Comparison of ENCODE assay signal across 8 cellular contexts in the genomic region with DNA sequence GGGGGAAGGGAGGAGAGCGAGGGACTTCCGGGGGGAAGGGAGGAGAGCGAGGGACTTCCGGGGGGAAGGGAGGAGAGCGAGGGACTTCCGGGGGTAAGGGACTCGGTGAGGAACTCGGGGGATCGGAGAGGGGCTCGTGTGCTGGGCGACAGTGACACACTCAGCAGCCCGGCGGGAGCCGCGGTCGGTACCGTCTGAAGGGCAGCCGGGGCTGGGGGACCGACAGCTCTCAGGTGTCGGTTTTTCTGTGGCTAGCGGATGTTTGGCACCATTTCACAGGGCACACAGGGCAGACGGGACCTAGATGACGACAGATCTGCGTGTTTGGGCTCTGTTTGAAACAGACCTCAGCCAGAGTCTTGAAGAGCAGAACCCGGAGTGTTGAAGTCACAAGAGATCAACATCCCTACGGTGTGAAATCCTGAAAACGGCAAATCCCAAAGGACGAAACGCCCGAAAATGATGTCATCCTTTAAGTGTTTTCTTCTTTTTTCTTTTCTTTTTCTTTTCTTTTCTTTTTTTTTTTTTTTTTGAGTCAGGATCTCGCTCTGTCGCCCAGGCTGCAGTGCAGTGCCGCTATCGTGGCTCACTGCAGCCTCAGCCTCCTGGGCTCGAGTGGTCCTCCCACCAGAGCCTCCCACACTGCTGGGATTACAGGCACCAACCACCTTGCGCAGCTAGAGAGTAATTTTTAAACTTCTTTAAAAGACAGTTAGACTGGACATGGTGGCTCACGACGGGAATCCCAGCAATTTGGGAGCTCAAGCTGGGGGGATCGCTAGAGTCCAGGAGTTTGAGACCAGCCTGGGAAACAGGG. TPM values are rescaled to one million over a fixed set of nuclear protein-coding genes. Genes with fewer than 3 reads are reported as not detected.
A peak's percentile ranks its signal among the peaks of the same experiment; 100 is the strongest.
DNase-seq lines count a peak whose midpoint lies in the region; ATAC-seq and TF ChIP-seq lines count a peak whose summit lies in the region.

No MANE protein-coding gene starts in this region.

- H4K20me1 ChIP-seq in DOHH2 (ENCODE audit: control insufficient read depth, insufficient read depth, low read depth, low read length) = no peaks in the 10 kb centered on the region

- H3K36me3 Mint-ChIP-seq in T-helper 17 cell (ENCODE audit: low read depth) = no peaks in the 10 kb centered on the region

- H3K4me3 ChIP-seq in DOHH2 (ENCODE audit: low read length) = peak overlapping the region; percentile 100
- H3K4me3 ChIP-seq in MG63 = peak overlapping the region; percentile 75
- H3K4me3 ChIP-seq in right cardiac atrium (ENCODE audit: low read length) = peak overlapping the region; percentile 45
- H3K4me3 ChIP-seq in rectal smooth muscle tissue (ENCODE audit: low read length) = peak overlapping the region; percentile 89
- peak overlapping the region; percentile 87 to 88 for H3K4me3 ChIP-seq in uterus

- H3K4me1 ChIP-seq in DOHH2 (ENCODE audit: control insufficient read depth, low read length) (peaks cover 21% of the 10 kb centered on the region), right cardiac atrium (ENCODE audit: control insufficient read depth, insufficient read depth, low read length) (no peaks in the 10 kb centered on the region), rectal smooth muscle tissue (ENCODE audit: control insufficient read depth, insufficient read depth, low read length) (peaks cover under 1% of the 10 kb centered on the region), uterus (peaks cover 0 to under 1% of the 10 kb centered on the region in 2 donors)

- peaks cover 12% of the 10 kb centered on the region for H3K79me2 ChIP-seq in DOHH2 (ENCODE audit: control insufficient read depth, low read length)

- TF ChIP-seq CTCF in DOHH2 (IDR thresholded peaks at IDR 0.05; ENCODE audit: low read depth, low read length, poor library complexity, severe bottlenecking) (no peak), uterus (IDR thresholded peaks at IDR 0.05) (no peak)

- peak overlapping the region; percentile 86 for H3K27ac ChIP-seq in DOHH2 (ENCODE audit: low read depth, low read length)
- peak overlapping the region; percentile 73 for H3K27ac ChIP-seq in right cardiac atrium (ENCODE audit: low read length)
- H3K27ac ChIP-seq in rectal smooth muscle tissue (ENCODE audit: low read depth, low read length) = peak overlapping the region; percentile 91
- peak overlapping the region; percentile 86 to 99 for H3K27ac ChIP-seq in uterus

- no peaks in the 10 kb centered on the region for H3K27me3 ChIP-seq in DOHH2 (ENCODE audit: control insufficient read depth, low read length)
- H3K27me3 ChIP-seq in MG63 = no peaks in the 10 kb centered on the region
- H3K27me3 ChIP-seq in right cardiac atrium (ENCODE audit: control insufficient read depth, insufficient read depth) = no peaks in the 10 kb centered on the region
- no peaks in the 10 kb centered on the region for H3K27me3 ChIP-seq in rectal smooth muscle tissue (ENCODE audit: control insufficient read depth, insufficient read depth, low read length)
- no peaks in the 10 kb centered on the region for H3K27me3 ChIP-seq in uterus

- WGBS in right cardiac atrium = 5% methylated on average over 38 of the region's 39 CpGs

- peaks cover 8% of the 10 kb centered on the region for H3F3A ChIP-seq in DOHH2 (ENCODE audit: control insufficient read depth, insufficient read depth)

- H3K36me3 ChIP-seq in DOHH2 (ENCODE audit: control insufficient read depth, low read length) = peaks cover 3% of the 10 kb centered on the region; the same call in 1 of the 2 replicates
- H3K36me3 ChIP-seq in MG63 = no peaks in the 10 kb centered on the region
- no peaks in the 10 kb centered on the region for H3K36me3 ChIP-seq in rectal smooth muscle tissue (ENCODE audit: control insufficient read depth, insufficient read depth, low read length)
- no peaks in the 10 kb centered on the region for H3K36me3 ChIP-seq in uterus

- ATAC-seq in GM21717 (IDR thresholded peaks at IDR 0.05; ENCODE audit: unreplicated experiment) = peak; percentile 54
- ATAC-seq in T-helper 17 cell = peak; percentile 84
- peak; percentile 79 to 81 for ATAC-seq in right cardiac atrium

- intact Hi-C loops in right cardiac atrium (cut with DNase I) (no loop called here), uterus (cut with DNase I; ENCODE audit: low total_unique reads) (no loop called here)

- H3K4me3 Mint-ChIP-seq in T-helper 17 cell = peak overlapping the region; percentile 91

- peaks cover 4% of the 10 kb centered on the region; the same call in 1 of the 2 replicates for H3K9me3 ChIP-seq in DOHH2 (ENCODE audit: control insufficient read depth, insufficient read depth, low read length)
- H3K9me3 ChIP-seq in MG63 = no peaks in the 10 kb centered on the region
- no peaks in the 10 kb centered on the region for H3K9me3 ChIP-seq in T-helper 17 cell (ENCODE audit: control insufficient read depth, low read length, poor library complexity, severe bottlenecking)
- H3K9me3 ChIP-seq in right cardiac atrium (ENCODE audit: control insufficient read depth, low read length) = no peaks in the 10 kb centered on the region
- H3K9me3 ChIP-seq in uterus = no peaks in the 10 kb centered on the region

- H3K4me2 ChIP-seq in DOHH2 (ENCODE audit: low read length) = peak overlapping the region; percentile 84

- peak; percentile 48 to 82 for TF ChIP-seq POLR2A in uterus (IDR thresholded peaks at IDR 0.05)

- peaks cover 9% of the 10 kb centered on the region for H3K4me1 Mint-ChIP-seq in T-helper 17 cell

- H3K27me3 Mint-ChIP-seq in T-helper 17 cell = no peaks in the 10 kb centered on the region

- H3K9me2 ChIP-seq in DOHH2 (replicated peaks; ENCODE audit: control insufficient read depth, low read length) = no peaks in the 10 kb centered on the region

- DNase-seq in MG63 (peak; percentile 46), T-helper 17 cell (peak; percentile 71 to 85 (median 73)), amygdala (lab: John Stamatoyannopoulos, UW) (peak in 52 of 56 donors; percentile 30 to 85 (median 69)), right cardiac atrium (peak; percentile 79 to 90 (median 84)), uterus (peak; percentile 70 to 75)

- peak overlapping the region; percentile 98 for H3K27ac Mint-ChIP-seq in T-helper 17 cell

- peak overlapping the region; percentile 58 for H3K9ac ChIP-seq in rectal smooth muscle tissue (ENCODE audit: low read length)

RNA-seq across cellular contexts. Expression of a gene that starts 23.9 kb away (rescaled TPM):
- total RNA-seq in MG63 (2014; rRNA removed; shearing (Covaris generic); ENCODE audit: low replicate concordance) = 1.8 and 5.1 TPM in 2 replicates
- total RNA-seq in T-helper 17 cell (1 to 10 TPM; 4.1 to 8.1 TPM), right cardiac atrium (1 to 10 TPM; 6.6 to 9.0 (median 8.0) TPM), uterus (10 to 100 TPM in 3 of 4 donors, 1 to 10 TPM in 1; 7.4 to 30.2 (median 15.9) TPM)
- polyA plus RNA-seq in right cardiac atrium = 1.6 TPM

RNA-seq across cellular contexts. Expression of a gene that starts 41.1 kb away (rescaled TPM):
- total RNA-seq in MG63 (2014; rRNA removed; shearing (Covaris generic); ENCODE audit: low replicate concordance) = 0.39 and 0.72 TPM in 2 replicates
- total RNA-seq in T-helper 17 cell (under 1 TPM; 0.52 to 0.76 TPM), right cardiac atrium (under 1 TPM in 2 of 4 donors, not detected in 2; 0.12 to 0.69 TPM), uterus (not detected)
- polyA plus RNA-seq in right cardiac atrium = 0.05 TPM

Comparison
In these comparisons a context has a peak if more than half of its experiments do, and no peak if none do; other contexts are left out.
1. Peak in every context shown above with its lines: DNase-seq, ATAC-seq, H3K4me3 ChIP-seq and H3K27ac ChIP-seq.
2. H3K4me3 ChIP-seq: peak in every context shown above with its lines; median percentile 100 in DOHH2; 89 in rectal smooth muscle tissue; 88 in uterus; 75 in MG63; 45 in right cardiac atrium.